In the genomic region with DNA sequence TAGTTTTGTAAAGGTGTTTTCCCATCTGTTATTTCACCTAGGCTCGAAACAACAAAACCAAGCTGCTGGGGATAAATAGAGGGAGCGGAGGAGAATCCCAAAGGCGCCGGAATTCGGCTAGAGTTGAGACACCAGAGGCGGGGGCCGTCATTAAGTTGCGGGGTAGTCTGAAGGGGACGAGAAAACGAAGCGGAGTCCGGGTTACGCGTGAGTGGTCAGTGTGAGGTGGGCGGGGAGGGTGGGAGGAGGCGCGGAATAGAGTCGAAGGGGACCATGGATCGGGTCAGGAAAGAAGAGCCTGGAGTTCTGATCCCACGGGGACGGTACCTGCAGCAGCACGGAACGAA, we compare ENCODE assay signal across 6 cellular contexts.
DNase-seq lines count a peak whose midpoint lies in the region; ATAC-seq lines count a peak whose summit lies in the region.

No MANE protein-coding gene starts in this region.

- peak overlapping the region; percentile 85 for H3K4me3 ChIP-seq in SK-N-MC

- no peaks in the 10 kb centered on the region for H3K9me3 ChIP-seq in SK-N-MC (ENCODE audit: low read depth, low read length)

- intact Hi-C loops in posterior cingulate gyrus (cut with DNase I), result loop anchor here (5.0 kb wide), 1 partner anchor 56 kb away; the partner anchor contains the start of genes FAM118B and RPUSD4

- H3K27ac ChIP-seq in SK-N-MC, result peak overlapping the region; percentile 67; the same call in 1 of the 2 replicates

- peak; percentile 0 for ATAC-seq in GM21360 (IDR thresholded peaks at IDR 0.05; ENCODE audit: unreplicated experiment)

- no peak for DNase-seq in SK-N-MC (ENCODE audit: low read depth, low spot score)
- peak; percentile 74 for DNase-seq in iPS-NIHi11 (ENCODE audit: low spot score)
- no peak for DNase-seq in posterior cingulate gyrus
- no peak for DNase-seq in NCI-H1417 treated with DMSO at 0.1 percent for 48 hours (lab: John Stamatoyannopoulos, UW)
- DNase-seq in GF-D8 (lab: John Stamatoyannopoulos, UW), result no peak

- H3K9ac ChIP-seq in SK-N-MC (ENCODE audit: insufficient read length), result peak overlapping the region; percentile 90

- H3K36me3 ChIP-seq in SK-N-MC (ENCODE audit: insufficient read depth, low read length), result peaks cover 45% of the 10 kb centered on the region
